1 cellular context compared by ENCODE assay signal in the genomic region with DNA sequence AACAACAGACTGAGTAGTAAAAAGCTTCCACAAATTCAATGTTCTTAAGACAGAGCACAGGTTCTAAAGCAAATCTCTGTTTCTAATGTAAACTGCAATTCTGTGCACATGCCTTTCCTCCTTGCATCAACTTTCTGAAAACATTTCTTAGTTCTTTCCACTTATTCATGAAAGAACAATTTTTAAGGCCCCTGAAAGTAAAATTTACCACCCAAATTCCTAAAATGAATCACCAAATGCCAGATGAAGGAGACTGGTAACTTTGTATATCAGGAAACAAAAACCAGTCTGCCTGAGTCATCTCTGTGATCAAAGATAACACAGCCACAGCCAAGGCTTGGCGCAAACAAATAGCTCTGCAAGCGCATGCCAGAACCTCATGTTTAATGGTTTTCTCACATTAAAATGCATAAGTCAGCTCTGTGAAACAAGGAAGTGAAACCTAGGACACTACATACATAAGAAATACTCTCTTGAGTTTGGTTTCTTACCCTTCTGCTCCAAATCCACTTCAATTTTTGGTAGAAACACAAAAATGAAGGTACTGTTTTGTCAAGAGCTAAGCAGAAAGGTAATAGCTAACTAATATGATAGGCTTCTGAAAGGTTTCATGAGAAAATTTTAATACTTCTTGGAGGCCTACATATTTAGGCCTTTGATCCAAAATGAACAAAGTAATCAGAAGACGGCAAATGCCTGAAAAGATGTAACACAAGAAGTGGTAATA.
TF ChIP-seq lines count a peak whose summit lies in the region.

No MANE protein-coding gene starts in this region.

TF ChIP-seq in K562, 482 proteins besides CTCF, POLR2A, EP300 and RAD21 (continued from another document):
- TF ChIP-seq, protein P1, sequence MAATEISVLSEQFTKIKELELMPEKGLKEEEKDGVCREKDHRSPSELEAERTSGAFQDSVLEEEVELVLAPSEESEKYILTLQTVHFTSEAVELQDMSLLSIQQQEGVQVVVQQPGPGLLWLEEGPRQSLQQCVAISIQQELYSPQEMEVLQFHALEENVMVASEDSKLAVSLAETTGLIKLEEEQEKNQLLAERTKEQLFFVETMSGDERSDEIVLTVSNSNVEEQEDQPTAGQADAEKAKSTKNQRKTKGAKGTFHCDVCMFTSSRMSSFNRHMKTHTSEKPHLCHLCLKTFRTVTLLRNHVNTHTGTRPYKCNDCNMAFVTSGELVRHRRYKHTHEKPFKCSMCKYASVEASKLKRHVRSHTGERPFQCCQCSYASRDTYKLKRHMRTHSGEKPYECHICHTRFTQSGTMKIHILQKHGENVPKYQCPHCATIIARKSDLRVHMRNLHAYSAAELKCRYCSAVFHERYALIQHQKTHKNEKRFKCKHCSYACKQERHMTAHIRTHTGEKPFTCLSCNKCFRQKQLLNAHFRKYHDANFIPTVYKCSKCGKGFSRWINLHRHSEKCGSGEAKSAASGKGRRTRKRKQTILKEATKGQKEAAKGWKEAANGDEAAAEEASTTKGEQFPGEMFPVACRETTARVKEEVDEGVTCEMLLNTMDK (IDR thresholded peaks at IDR 0.05; ENCODE audit: borderline replicate concordance, insufficient read depth, low read depth, low read length, poor library complexity, severe bottlenecking), result no peak
- TF ChIP-seq, protein P2, sequence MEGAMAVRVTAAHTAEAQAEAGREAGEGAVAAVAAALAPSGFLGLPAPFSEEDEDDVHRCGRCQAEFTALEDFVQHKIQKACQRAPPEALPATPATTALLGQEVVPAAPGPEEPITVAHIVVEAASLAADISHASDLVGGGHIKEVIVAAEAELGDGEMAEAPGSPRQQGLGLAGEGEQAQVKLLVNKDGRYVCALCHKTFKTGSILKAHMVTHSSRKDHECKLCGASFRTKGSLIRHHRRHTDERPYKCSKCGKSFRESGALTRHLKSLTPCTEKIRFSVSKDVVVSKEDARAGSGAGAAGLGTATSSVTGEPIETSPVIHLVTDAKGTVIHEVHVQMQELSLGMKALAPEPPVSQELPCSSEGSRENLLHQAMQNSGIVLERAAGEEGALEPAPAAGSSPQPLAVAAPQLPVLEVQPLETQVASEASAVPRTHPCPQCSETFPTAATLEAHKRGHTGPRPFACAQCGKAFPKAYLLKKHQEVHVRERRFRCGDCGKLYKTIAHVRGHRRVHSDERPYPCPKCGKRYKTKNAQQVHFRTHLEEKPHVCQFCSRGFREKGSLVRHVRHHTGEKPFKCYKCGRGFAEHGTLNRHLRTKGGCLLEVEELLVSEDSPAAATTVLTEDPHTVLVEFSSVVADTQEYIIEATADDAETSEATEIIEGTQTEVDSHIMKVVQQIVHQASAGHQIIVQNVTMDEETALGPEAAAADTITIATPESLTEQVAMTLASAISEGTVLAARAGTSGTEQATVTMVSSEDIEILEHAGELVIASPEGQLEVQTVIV (CRISPR knock-in tag; IDR thresholded peaks at IDR 0.05; ENCODE audit: borderline replicate concordance), result no peak
